24 cellular contexts compared by ENCODE assay signal in the genomic region with DNA sequence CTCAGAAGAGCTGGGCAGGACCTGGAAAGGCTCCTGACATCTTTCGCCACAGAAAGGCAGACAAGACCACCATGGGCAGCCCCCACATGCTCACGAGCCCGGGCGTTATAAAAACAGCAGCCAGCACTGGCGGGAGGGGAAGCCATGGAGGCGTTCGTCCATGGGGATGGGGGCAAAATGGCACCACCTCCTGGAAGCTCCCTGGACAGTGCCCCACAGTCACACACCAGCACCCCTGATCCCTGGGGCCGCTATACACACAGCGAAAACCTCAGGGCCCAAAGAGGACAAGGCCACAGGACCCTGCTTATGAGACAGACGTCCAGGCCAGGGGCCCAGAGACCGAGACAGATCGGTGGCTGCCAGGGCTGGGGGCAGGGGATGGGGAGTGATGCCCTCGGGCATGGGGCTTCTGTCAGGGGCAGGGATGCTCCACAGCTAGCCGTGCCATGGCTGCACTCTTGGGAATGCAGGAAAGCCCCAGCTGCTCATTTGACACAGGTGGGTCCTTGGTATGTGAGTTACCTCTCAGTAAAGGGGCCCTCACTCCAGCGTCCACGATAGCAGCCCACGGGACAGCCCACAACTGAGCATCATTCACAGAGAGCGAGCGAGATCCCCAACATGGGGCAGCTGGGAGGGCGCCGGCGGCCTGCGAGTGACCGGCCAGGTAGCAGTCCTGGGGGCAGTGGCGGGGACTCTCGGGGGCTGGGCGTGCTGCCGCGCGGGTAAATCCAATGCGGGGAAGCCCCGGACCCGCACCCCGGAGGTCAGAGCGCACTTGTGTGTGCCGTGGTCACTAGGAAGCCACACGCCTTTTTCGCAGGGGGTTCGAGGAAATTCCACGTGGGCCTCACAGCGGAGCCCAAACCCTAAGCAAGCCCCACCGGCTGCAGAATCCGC. TPM values are rescaled to one million over a fixed set of nuclear protein-coding genes. Genes with fewer than 3 reads are reported as not detected.
"Had no signal": no experiment of that assay in that cellular context is flagged by ENCODE, and none has a peak within 500 bp of the region (broad histone marks: within the 10 kb centered on the region; RNA-seq: fewer than 3 reads in every experiment).

No MANE protein-coding gene starts in this region.

- ATAC-seq: activated CD4-positive, alpha-beta T cell treated with anti-CD3 and anti-CD28 coated beads for 36 hours; activated naive CD8-positive, alpha-beta T cell treated with anti-CD3 and anti-CD28 coated beads, Interleukin-2, amount 50 U/mL, for 24 hours; WTC11 had no signal

- H3K27ac ChIP-seq: suprapubic skin had no signal

- H3K36me3 ChIP-seq: suprapubic skin had no signal

- DNase-seq: activated CD4-positive, alpha-beta memory T cell treated with anti-CD3 and anti-CD28 coated beads for 36 hours; activated CD4-positive, alpha-beta T cell treated with anti-CD3 and anti-CD28 coated beads for 36 hours; activated naive CD4-positive, alpha-beta T cell treated with anti-CD3 and anti-CD28 coated beads for 36 hours; activated naive CD8-positive, alpha-beta T cell treated with anti-CD3 and anti-CD28 coated beads, Interleukin-2, amount 50 U/mL, for 24 hours; activated T-cell treated with anti-CD3 and anti-CD28 coated beads for 4 hours; anterior cingulate cortex; central memory CD4-positive, alpha-beta T cell; head of caudate nucleus; nephron progenitor cell; stimulated activated CD4-positive, alpha-beta T cell treated with anti-CD3 and anti-CD28 coated beads, Interleukin-2, amount 100 ng/mL, for 24 hours had no signal

- H3K36me3 Mint-ChIP-seq: activated CD4-positive, alpha-beta memory T cell treated with anti-CD3 and anti-CD28 coated beads for 36 hours; type B pancreatic cell; WTC11 had no signal

- FAIRE-seq: colon, endometrium, frontal cortex had no signal

- H3K27ac Mint-ChIP-seq: activated CD4-positive, alpha-beta memory T cell treated with anti-CD3 and anti-CD28 coated beads for 36 hours; activated CD4-positive, alpha-beta T cell treated with anti-CD3 and anti-CD28 coated beads for 36 hours; activated naive CD4-positive, alpha-beta T cell treated with anti-CD3 and anti-CD28 coated beads for 36 hours; activated naive CD8-positive, alpha-beta T cell treated with anti-CD3 and anti-CD28 coated beads, Interleukin-2, amount 50 U/mL, for 24 hours; activated T-helper 2 cell treated with anti-CD3 and anti-CD28 coated beads, Interferon-gamma antibody, Interleukin-2, Interleukin-4, amounts not matched to agents 10 μg/mL and 5 μg/mL and 100 μg/mL, durations not matched to agents 14 hours and 24 hours and 36 hours; brain; nephron progenitor cell; stimulated activated naive CD8-positive, alpha-beta T cell treated with anti-CD3 and anti-CD28 coated beads, Interleukin-15, Interleukin-2, amounts not matched to agents 100 ng/mL and 50 ng/mL, for 24 hours; type B pancreatic cell; WTC11 had no signal

- H3K27me3 Mint-ChIP-seq: type B pancreatic cell had no signal

- H3K9me3 Mint-ChIP-seq: activated CD4-positive, alpha-beta memory T cell treated with anti-CD3 and anti-CD28 coated beads for 36 hours; activated naive CD4-positive, alpha-beta T cell treated with anti-CD3 and anti-CD28 coated beads for 36 hours; activated naive CD8-positive, alpha-beta T cell treated with anti-CD3 and anti-CD28 coated beads, Interleukin-2, amount 50 U/mL, for 24 hours; activated T-helper 2 cell treated with anti-CD3 and anti-CD28 coated beads, Interferon-gamma antibody, Interleukin-2, Interleukin-4, amounts not matched to agents 10 μg/mL and 5 μg/mL and 100 μg/mL, durations not matched to agents 14 hours and 24 hours and 36 hours; brain; nephron progenitor cell; stimulated activated naive CD8-positive, alpha-beta T cell treated with anti-CD3 and anti-CD28 coated beads, Interleukin-15, Interleukin-2, amounts not matched to agents 100 ng/mL and 50 ng/mL, for 24 hours; type B pancreatic cell; WTC11 had no signal

- H3K9me3 ChIP-seq: suprapubic skin had no signal

- H3K4me1 Mint-ChIP-seq: activated CD4-positive, alpha-beta T cell treated with anti-CD3 and anti-CD28 coated beads for 36 hours; WTC11 had no signal

- H3K4me1 ChIP-seq: suprapubic skin had no signal

- H3K4me3 Mint-ChIP-seq: activated CD4-positive, alpha-beta memory T cell treated with anti-CD3 and anti-CD28 coated beads for 36 hours; activated CD4-positive, alpha-beta T cell treated with anti-CD3 and anti-CD28 coated beads for 36 hours; activated naive CD4-positive, alpha-beta T cell treated with anti-CD3 and anti-CD28 coated beads for 36 hours; activated naive CD8-positive, alpha-beta T cell treated with anti-CD3 and anti-CD28 coated beads, Interleukin-2, amount 50 U/mL, for 24 hours; brain; nephron progenitor cell; stimulated activated naive CD8-positive, alpha-beta T cell treated with anti-CD3 and anti-CD28 coated beads, Interleukin-15, Interleukin-2, amounts not matched to agents 100 ng/mL and 50 ng/mL, for 24 hours; type B pancreatic cell; WTC11 had no signal

RNA-seq across cellular contexts. Expression of gene PVALEF, which starts 6.4 kb away (rescaled TPM):
- total RNA-seq: activated CD4-positive, alpha-beta memory T cell treated with anti-CD3 and anti-CD28 coated beads for 36 hours; activated CD4-positive, alpha-beta T cell treated with anti-CD3 and anti-CD28 coated beads for 36 hours; activated naive CD4-positive, alpha-beta T cell treated with anti-CD3 and anti-CD28 coated beads for 36 hours; activated T-helper 2 cell treated with anti-CD3 and anti-CD28 coated beads, Interferon-gamma antibody, Interleukin-2, Interleukin-4, amounts not matched to agents 10 μg/mL and 5 μg/mL and 100 μg/mL, durations not matched to agents 14 hours and 24 hours and 36 hours; frontal cortex; lung; omental fat pad; posterior vena cava; SK-MEL-5; suprapubic skin; WTC11 had no signal
- polyA plus RNA-seq: esophagus, lung had no signal
